7 cellular contexts compared by ENCODE assay signal in genomic region chr22:38243007-38243775, GRCh38. TPM values are rescaled to one million over a fixed set of nuclear protein-coding genes. Genes with fewer than 3 reads are reported as not detected.
A peak's percentile ranks its signal among the peaks of the same experiment; 100 is the strongest.
DNase-seq lines count a peak whose midpoint lies in the region; ATAC-seq and TF ChIP-seq lines count a peak whose summit lies in the region.

No MANE protein-coding gene starts in this region.

- H3K4me3 ChIP-seq in body of pancreas, result no peak overlapping the region
- H3K4me3 ChIP-seq in right lobe of liver, result no peak overlapping the region
- H3K4me3 ChIP-seq in uterus, result no peak overlapping the region

- H3K4me1 ChIP-seq in body of pancreas, result peaks cover 18% of the 10 kb centered on the region
- no peaks in the 10 kb centered on the region for H3K4me1 ChIP-seq in right lobe of liver
- peaks cover 9 to 13% of the 10 kb centered on the region in 2 donors for H3K4me1 ChIP-seq in uterus

- peaks cover 5 to 20% of the 10 kb centered on the region in 2 donors for H3K36me3 ChIP-seq in body of pancreas (replicated peaks in 1 of 2; ENCODE audit: insufficient read depth in 1 of 2, low read depth in 2 of 2)
- H3K36me3 ChIP-seq in right lobe of liver, result peaks cover 0 to 8% (median 3%) of the 10 kb centered on the region in 4 donors
- H3K36me3 ChIP-seq in uterus, result no peaks in the 10 kb centered on the region

- no peak for TF ChIP-seq CTCF in body of pancreas (IDR thresholded peaks at IDR 0.05)
- TF ChIP-seq CTCF in right lobe of liver (IDR thresholded peaks at IDR 0.05), result no peak
- no peak for TF ChIP-seq CTCF in uterus (IDR thresholded peaks at IDR 0.05)

- H3K27me3 ChIP-seq in body of pancreas (no peaks in the 10 kb centered on the region), right lobe of liver (no peaks in the 10 kb centered on the region), uterus (no peaks in the 10 kb centered on the region)

- no peak overlapping the region for H3K27ac ChIP-seq in body of pancreas
- H3K27ac ChIP-seq in right lobe of liver, result no peak overlapping the region
- H3K27ac ChIP-seq in uterus, result peak overlapping the region; percentile 46 to 61

- TF ChIP-seq POLR2A in body of pancreas (IDR thresholded peaks at IDR 0.05), result no peak
- no peak for TF ChIP-seq POLR2A in right lobe of liver (IDR thresholded peaks at IDR 0.05)
- TF ChIP-seq POLR2A in uterus (IDR thresholded peaks at IDR 0.05), result no peak

- intact Hi-C loops in body of pancreas (cut with DNase I) (no loop called here), right lobe of liver (cut with DNase I) (no loop called here), uterus (cut with DNase I; ENCODE audit: low total_unique reads) (no loop called here)

- ATAC-seq in body of pancreas (no peak), right lobe of liver (peak; percentile 41 to 62 (median 50)), HG03432 (IDR thresholded peaks at IDR 0.05; ENCODE audit: unreplicated experiment) (no peak)

- WGBS in body of pancreas, 2 donors, result 73 to 77% methylated on average over 12 to 14 of the region's 20 CpGs
- WGBS in right lobe of liver (ENCODE audit: insufficient coverage, low coverage, low lambda C conversion rate, missing lambda C conversion rate), result 51% methylated on average over 3 of the region's 20 CpGs

- H3K9me3 ChIP-seq in body of pancreas (no peaks in the 10 kb centered on the region), right lobe of liver (no peaks in the 10 kb centered on the region), uterus (no peaks in the 10 kb centered on the region)

- DNase-seq in NCI-H2029 (lab: John Stamatoyannopoulos, UW) (peak; percentile 77), body of pancreas (peak in 3 of 4 donors; percentile 56 to 63 (median 61)), right lobe of liver (no peak), uterus (no peak)
- DNase-seq in activated T-cell treated with anti-CD3 and anti-CD28 coated beads, Interleukin-2, amount 50 U/mL, for 48 hours, result no peak
- no peak for DNase-seq in central memory CD4-positive, alpha-beta T cell

RNA-seq across cellular contexts. Expression of gene TMEM184B, which starts 29.6 kb away (rescaled TPM):
- total RNA-seq in body of pancreas (10 to 100 TPM; 28.7 to 31.4 TPM), right lobe of liver (10 to 100 TPM in 5 of 6 experiments, 1 to 10 TPM in 1; 7.9 to 42.6 (median 16.9) TPM), uterus (10 to 100 TPM; 31.7 to 70.4 (median 50.7) TPM)

RNA-seq across cellular contexts. Expression of gene MAFF, which starts 41.4 kb away (rescaled TPM):
- total RNA-seq in body of pancreas (10 to 100 TPM; 16.9 to 35.6 TPM), right lobe of liver (10 to 100 TPM in 3 of 6 experiments, 1 to 10 TPM in 3; 2.6 to 30.6 (median 11.0) TPM), uterus (100 to 1,000 TPM in 1 of 4 donors, 10 to 100 TPM in 3; 10.1 to 180 (median 44.0) TPM)

Comparison
In these comparisons a context has a peak if more than half of its experiments do, and no peak if none do; other contexts are left out.
1. DNase-seq: peak in NCI-H2029 (single experiment) and body of pancreas (3 of 4); none in right lobe of liver (0 of 3), uterus (0 of 2), activated T-cell treated with anti-CD3 and anti-CD28 coated beads, Interleukin-2, amount 50 U/mL, for 48 hours (0 of 2) and central memory CD4-positive, alpha-beta T cell (single experiment).
2. ATAC-seq: peak in right lobe of liver (4 of 4); none in body of pancreas (single experiment) and HG03432 (single experiment).
3. H3K27ac ChIP-seq: peak in uterus (2 of 2); none in body of pancreas (0 of 4) and right lobe of liver (0 of 3).